ENCODE assay signal across 16 cellular contexts in genomic region chr14:72560856-72561493, GRCh38.
DNase-seq lines count a peak whose midpoint lies in the region; ATAC-seq and TF ChIP-seq lines count a peak whose summit lies in the region.
"Had no signal": no experiment of that assay in that cellular context is flagged by ENCODE, and none has a peak within 500 bp of the region (broad histone marks: within the 10 kb centered on the region; RNA-seq: fewer than 3 reads in every experiment).

No MANE protein-coding gene starts in this region.

- H3K4me3 ChIP-seq in Loucy (ENCODE audit: low read length, poor library complexity, severe bottlenecking) (no peak overlapping the region), parathyroid adenoma (ENCODE audit: low read depth, low read length) (no peak overlapping the region), Caco-2 (ENCODE audit: low read depth, low read length) (no peak overlapping the region)
- H3K4me3 ChIP-seq: BLaER1, GM12878 had no signal

- no TSS peak for BruUV-seq in Caco-2 (replicated peaks; lab: Mats Ljungman, UMichigan)

- CTCF ChIA-PET in activated CD8-positive, alpha-beta T cell treated with anti-CD3 and anti-CD28 coated beads, Interleukin-2, amount 10 ng/mL, durations not matched to agents 7 days and 5 days (lab: Charles Lee): no interaction called here
- CTCF ChIA-PET in activated CD8-positive, alpha-beta T cell treated with anti-CD3 and anti-CD28 coated beads for 36 hours (lab: Charles Lee): no interaction called here
- CTCF ChIA-PET in Caco-2 (lab: Charles Lee): no interaction called here

- H3K36me3 Mint-ChIP-seq in activated CD8-positive, alpha-beta T cell treated with anti-CD3 and anti-CD28 coated beads, Interleukin-2, amount 10 ng/mL, durations not matched to agents 7 days and 5 days (ENCODE audit: low read depth): no peaks in the 10 kb centered on the region
- no peaks in the 10 kb centered on the region for H3K36me3 Mint-ChIP-seq in activated CD8-positive, alpha-beta T cell treated with anti-CD3 and anti-CD28 coated beads for 36 hours (ENCODE audit: low read depth)
- H3K36me3 Mint-ChIP-seq in Caco-2 (ENCODE audit: insufficient read depth, unreplicated experiment): no peaks in the 10 kb centered on the region
- H3K36me3 Mint-ChIP-seq: CD8-positive, alpha-beta memory T cell had no signal

- no peak overlapping the region for H3K4me3 Mint-ChIP-seq in activated CD8-positive, alpha-beta T cell treated with anti-CD3 and anti-CD28 coated beads, Interleukin-2, amount 10 ng/mL, durations not matched to agents 7 days and 5 days
- H3K4me3 Mint-ChIP-seq in activated CD8-positive, alpha-beta T cell treated with anti-CD3 and anti-CD28 coated beads for 36 hours: no peak overlapping the region
- H3K4me3 Mint-ChIP-seq in Caco-2 (ENCODE audit: unreplicated experiment): no peak overlapping the region
- H3K4me3 Mint-ChIP-seq: CD8-positive, alpha-beta memory T cell; H9; HFFc6 had no signal

- peaks cover 3% of the 10 kb centered on the region; the same call in 1 of the 2 replicates for H3F3A ChIP-seq in Loucy (ENCODE audit: low read depth)

- H3K4me1 ChIP-seq in Loucy (ENCODE audit: insufficient read depth, low read length, poor library complexity, severe bottlenecking): peaks cover 53% of the 10 kb centered on the region
- H3K4me1 ChIP-seq in parathyroid adenoma: peaks cover 72% of the 10 kb centered on the region
- H3K4me1 ChIP-seq in Caco-2: no peaks in the 10 kb centered on the region

- H3K4me2 ChIP-seq in Loucy (ENCODE audit: low read depth, low read length, poor library complexity, severe bottlenecking) (no peak overlapping the region), parathyroid adenoma (ENCODE audit: low read length) (peak overlapping the region; percentile 50)
- H3K4me2 ChIP-seq: BLaER1 had no signal

- H2AFZ ChIP-seq in Loucy (ENCODE audit: low read length): no peak overlapping the region
- H2AFZ ChIP-seq in parathyroid adenoma: no peak overlapping the region

- intact Hi-C loops in activated CD8-positive, alpha-beta T cell treated with anti-CD3 and anti-CD28 coated beads for 36 hours (cut with micrococcal nuclease): no loop called here
- intact Hi-C loops in Caco-2 (cut with micrococcal nuclease; ENCODE audit: unreplicated experiment): no loop called here

- H3K27ac Mint-ChIP-seq in activated CD8-positive, alpha-beta T cell treated with anti-CD3 and anti-CD28 coated beads, Interleukin-2, amount 10 ng/mL, durations not matched to agents 7 days and 5 days: peak overlapping the region; percentile 20
- no peak overlapping the region for H3K27ac Mint-ChIP-seq in activated CD8-positive, alpha-beta T cell treated with anti-CD3 and anti-CD28 coated beads for 36 hours
- no peak overlapping the region for H3K27ac Mint-ChIP-seq in Caco-2 (ENCODE audit: unreplicated experiment)
- H3K27ac Mint-ChIP-seq: CD8-positive, alpha-beta memory T cell; H9; HFFc6 had no signal

- DNase-seq in activated CD8-positive, alpha-beta T cell treated with anti-CD3 and anti-CD28 coated beads, Interleukin-2, amount 10 ng/mL, durations not matched to agents 7 days and 5 days: no peak
- DNase-seq in activated CD8-positive, alpha-beta T cell treated with anti-CD3 and anti-CD28 coated beads for 36 hours: no peak
- DNase-seq in cerebellar cortex (ENCODE audit: low spot score): peak; percentile 37
- no peak for DNase-seq in Caco-2
- DNase-seq in cerebellar nuclear complex (lab: John Stamatoyannopoulos, UW): no peak
- DNase-seq: CD8-positive, alpha-beta memory T cell; GOT3; H9; HFFc6 had no signal

- H3K4me1 Mint-ChIP-seq in activated CD8-positive, alpha-beta T cell treated with anti-CD3 and anti-CD28 coated beads, Interleukin-2, amount 10 ng/mL, durations not matched to agents 7 days and 5 days (ENCODE audit: low read depth): peaks cover 21% of the 10 kb centered on the region
- peaks cover 2% of the 10 kb centered on the region for H3K4me1 Mint-ChIP-seq in activated CD8-positive, alpha-beta T cell treated with anti-CD3 and anti-CD28 coated beads for 36 hours (ENCODE audit: low read depth)
- no peaks in the 10 kb centered on the region for H3K4me1 Mint-ChIP-seq in Caco-2 (ENCODE audit: low read depth, unreplicated experiment)

- H3K9me3 Mint-ChIP-seq in activated CD8-positive, alpha-beta T cell treated with anti-CD3 and anti-CD28 coated beads, Interleukin-2, amount 10 ng/mL, durations not matched to agents 7 days and 5 days (ENCODE audit: insufficient read depth): no peaks in the 10 kb centered on the region
- no peaks in the 10 kb centered on the region for H3K9me3 Mint-ChIP-seq in activated CD8-positive, alpha-beta T cell treated with anti-CD3 and anti-CD28 coated beads for 36 hours
- no peaks in the 10 kb centered on the region for H3K9me3 Mint-ChIP-seq in Caco-2 (ENCODE audit: unreplicated experiment)
- H3K9me3 Mint-ChIP-seq: CD8-positive, alpha-beta memory T cell; H9; HFFc6 had no signal

- no peak for ATAC-seq in activated CD8-positive, alpha-beta T cell treated with anti-CD3 and anti-CD28 coated beads, Interleukin-2, amount 10 ng/mL, durations not matched to agents 7 days and 5 days
- no peak for ATAC-seq in activated CD8-positive, alpha-beta T cell treated with anti-CD3 and anti-CD28 coated beads for 36 hours
- no peak for ATAC-seq in HG03354 (IDR thresholded peaks at IDR 0.05; ENCODE audit: poor library complexity, severe bottlenecking, unreplicated experiment)
- ATAC-seq: GM12878, HepG2 had no signal

- no peaks in the 10 kb centered on the region for H4K20me1 ChIP-seq in Loucy (ENCODE audit: insufficient read depth, low read length, poor library complexity, severe bottlenecking)
- H4K20me1 ChIP-seq: BLaER1 had no signal

- H3K27me3 ChIP-seq in Loucy (ENCODE audit: insufficient read depth, low read length, poor library complexity, severe bottlenecking) (no peaks in the 10 kb centered on the region), parathyroid adenoma (ENCODE audit: control insufficient read depth, insufficient read depth, low read length) (no peaks in the 10 kb centered on the region), Caco-2 (replicated peaks; ENCODE audit: control insufficient read depth, insufficient read depth, low read length) (no peaks in the 10 kb centered on the region; the same call in none of the 2 replicates)
- H3K27me3 ChIP-seq: BLaER1 had no signal

- H3K27me3 Mint-ChIP-seq in activated CD8-positive, alpha-beta T cell treated with anti-CD3 and anti-CD28 coated beads, Interleukin-2, amount 10 ng/mL, durations not matched to agents 7 days and 5 days (ENCODE audit: low read depth): peaks cover 34% of the 10 kb centered on the region
- H3K27me3 Mint-ChIP-seq in activated CD8-positive, alpha-beta T cell treated with anti-CD3 and anti-CD28 coated beads for 36 hours: peaks cover 3% of the 10 kb centered on the region
- H3K27me3 Mint-ChIP-seq in Caco-2 (ENCODE audit: insufficient read depth, unreplicated experiment): peaks cover 41% of the 10 kb centered on the region

- H3K9me2 ChIP-seq in Loucy (replicated peaks; ENCODE audit: low read depth, low read length): no peaks in the 10 kb centered on the region

- H3K79me2 ChIP-seq in Loucy (ENCODE audit: insufficient read depth, low read length) (no peaks in the 10 kb centered on the region), parathyroid adenoma (no peaks in the 10 kb centered on the region)

- H3K9me3 ChIP-seq in Loucy (ENCODE audit: insufficient read depth, low read depth, low read length) (no peaks in the 10 kb centered on the region), parathyroid adenoma (ENCODE audit: control insufficient read depth, low read length) (no peaks in the 10 kb centered on the region), Caco-2 (no peaks in the 10 kb centered on the region)
- H3K9me3 ChIP-seq: BLaER1 had no signal

- no peaks in the 10 kb centered on the region for H3K36me3 ChIP-seq in Loucy (ENCODE audit: insufficient read depth, low read length)
- H3K36me3 ChIP-seq in parathyroid adenoma (ENCODE audit: control insufficient read depth, insufficient read depth, low read length): no peaks in the 10 kb centered on the region
- no peaks in the 10 kb centered on the region for H3K36me3 ChIP-seq in Caco-2 (ENCODE audit: control insufficient read depth, insufficient read depth, low read length)
- H3K36me3 ChIP-seq: BLaER1 had no signal

- TF ChIP-seq CTCF in activated CD8-positive, alpha-beta T cell treated with anti-CD3 and anti-CD28 coated beads for 36 hours (IDR thresholded peaks at IDR 0.05): no peak
- TF ChIP-seq CTCF in Loucy (conservative IDR thresholded peaks at IDR 0.05; ENCODE audit: low read length) (no peak), parathyroid adenoma (IDR thresholded peaks at IDR 0.05) (no peak), Caco-2 (IDR thresholded peaks at IDR 0.05; ENCODE audit: insufficient read depth in 1 of 2, low read depth in 1 of 2, low read length in 1 of 2, severe bottlenecking in 1 of 2, unreplicated experiment in 1 of 2) (no peak)

- H3K9ac ChIP-seq in Loucy (ENCODE audit: low read depth, low read length, poor library complexity, severe bottlenecking): peak overlapping the region; percentile 29
- H3K9ac ChIP-seq in parathyroid adenoma: no peak overlapping the region
- H3K9ac ChIP-seq: BLaER1 had no signal

- POLR2A ChIA-PET in activated CD8-positive, alpha-beta T cell treated with anti-CD3 and anti-CD28 coated beads, Interleukin-2, amount 10 ng/mL, durations not matched to agents 7 days and 5 days (lab: Charles Lee): no interaction called here
- POLR2A ChIA-PET in activated CD8-positive, alpha-beta T cell treated with anti-CD3 and anti-CD28 coated beads for 36 hours (lab: Charles Lee): no interaction called here
- POLR2A ChIA-PET in Caco-2 (lab: Charles Lee): no interaction called here

- H3K27ac ChIP-seq in parathyroid adenoma: peak overlapping the region; percentile 92
- H3K27ac ChIP-seq: 22Rv1, BLaER1 had no signal
